Comparison of ENCODE assay signal across 14 cellular contexts in genomic region chr11:8531312-8531711, GRCh38.
DNase-seq lines count a peak whose midpoint lies in the region; ATAC-seq and TF ChIP-seq lines count a peak whose summit lies in the region.
"Had no signal": no experiment of that assay in that cellular context is flagged by ENCODE, and none has a peak within 500 bp of the region (broad histone marks: within the 10 kb centered on the region; RNA-seq: fewer than 3 reads in every experiment).

No MANE protein-coding gene starts in this region.

- intact Hi-C loops in A673 (cut with micrococcal nuclease; ENCODE audit: unreplicated experiment): no loop called here
- intact Hi-C loops in dorsolateral prefrontal cortex (cut with DNase I): no loop called here

- H3K36me3 ChIP-seq in A673 (ENCODE audit: insufficient read depth, low read length, poor library complexity, severe bottlenecking): no peaks in the 10 kb centered on the region
- no peaks in the 10 kb centered on the region for H3K36me3 ChIP-seq in KMS-11 (ENCODE audit: insufficient read depth)
- H3K36me3 ChIP-seq: sigmoid colon had no signal

- H3K4me1 ChIP-seq in A673 (ENCODE audit: insufficient read depth, low read length, poor library complexity, severe bottlenecking) (no peaks in the 10 kb centered on the region), KMS-11 (ENCODE audit: low read depth, poor library complexity, severe bottlenecking) (peaks cover 82% of the 10 kb centered on the region)

- DNase-seq in A673 (ENCODE audit: low spot score) (peak; percentile 43), NCI-H446 treated with DMSO at 0.1 percent for 48 hours (lab: John Stamatoyannopoulos, UW) (peak; percentile 72), fibroblast of villous mesenchyme (ENCODE audit: low read depth) (peak; percentile 16), dorsolateral prefrontal cortex (no peak)
- DNase-seq in stimulated activated CD4-positive, alpha-beta T cell treated with anti-CD3 and anti-CD28 coated beads, Interleukin-15, amount 100 ng/mL, for 24 hours: no peak
- DNase-seq: effector CD4-positive, alpha-beta T cell; hippocampal formation; MM.1S; sigmoid colon; T-cell had no signal

- peak overlapping the region; percentile 67 for H3K4me2 ChIP-seq in KMS-11

- no peaks in the 10 kb centered on the region for H3K9me3 ChIP-seq in A673 (ENCODE audit: low read depth, low read length, poor library complexity, severe bottlenecking)
- H3K9me3 ChIP-seq: sigmoid colon had no signal

- CTCF ChIA-PET in A673 (lab: Charles Lee): no interaction called here

- no peak overlapping the region for H2AFZ ChIP-seq in KMS-11 (ENCODE audit: low read depth)

- BruUV-seq in A673 (replicated peaks; lab: Mats Ljungman, UMichigan): no TSS peak

- no peaks in the 10 kb centered on the region for H4K20me1 ChIP-seq in KMS-11 (ENCODE audit: insufficient read depth)

- peaks cover 35% of the 10 kb centered on the region for H3K27me3 ChIP-seq in A673 (replicated peaks; ENCODE audit: insufficient read depth, low read depth, low read length, poor library complexity)
- H3K27me3 ChIP-seq in KMS-11 (ENCODE audit: insufficient read depth, low read depth): no peaks in the 10 kb centered on the region
- H3K27me3 ChIP-seq in dorsolateral prefrontal cortex: no peaks in the 10 kb centered on the region
- H3K27me3 ChIP-seq: sigmoid colon had no signal

- no peak overlapping the region for H3K9ac ChIP-seq in KMS-11

- no peak overlapping the region for H3K27ac ChIP-seq in A673 (ENCODE audit: low read depth, low read length, poor library complexity, severe bottlenecking)
- H3K27ac ChIP-seq in KMS-11: peak overlapping the region; percentile 53
- no peak overlapping the region for H3K27ac ChIP-seq in dorsolateral prefrontal cortex
- H3K27ac ChIP-seq: sigmoid colon had no signal

- ATAC-seq in HG03097 (IDR thresholded peaks at IDR 0.05; ENCODE audit: low FRiP score, unreplicated experiment) (no peak), HG03159 (IDR thresholded peaks at IDR 0.05; ENCODE audit: unreplicated experiment) (no peak)
- ATAC-seq: HCT116, T-cell had no signal

- H3K79me2 ChIP-seq in KMS-11 (ENCODE audit: insufficient read depth, low read depth): no peaks in the 10 kb centered on the region; the same call in 1 of the 2 replicates

- POLR2A ChIA-PET in A673 (lab: Charles Lee; ENCODE audit: low non-redundant PET): interaction anchor here (0.5 kb wide), 1 partner anchor 587 kb away, joined by 4 read pairs; no protein-coding TSS in a partner anchor

- TF ChIP-seq CTCF in A673 (conservative IDR thresholded peaks at IDR 0.05; ENCODE audit: low read depth, low read length) (no peak), KMS-11 (conservative IDR thresholded peaks at IDR 0.05; ENCODE audit: low read depth, low read length) (no peak), fibroblast of villous mesenchyme (IDR thresholded peaks at IDR 0.05; ENCODE audit: insufficient read depth, low read depth, low read length) (no peak), dorsolateral prefrontal cortex (IDR thresholded peaks at IDR 0.05 in 54 of 56, conservative IDR thresholded peaks at IDR 0.05 in 2 of 56; ENCODE audit: low read depth in 1 of 56, partially characterized antibody in 56 of 56) (no peak)

- H3K4me3 ChIP-seq in A673 (ENCODE audit: low read depth, low read length, poor library complexity, severe bottlenecking) (no peak overlapping the region), KMS-11 (IDR thresholded peaks at IDR 0.05; ENCODE audit: insufficient read depth, low read depth, low read length) (no peak overlapping the region), fibroblast of villous mesenchyme (ENCODE audit: low read depth, low read length) (no peak overlapping the region), dorsolateral prefrontal cortex (no peak overlapping the region)
- H3K4me3 ChIP-seq: sigmoid colon had no signal

Comparison
In these comparisons a context has a peak if more than half of its experiments do, and no peak if none do; other contexts are left out.
1. DNase-seq: peak in A673 (single experiment), NCI-H446 treated with DMSO at 0.1 percent for 48 hours (single experiment) and fibroblast of villous mesenchyme (single experiment); none in stimulated activated CD4-positive, alpha-beta T cell treated with anti-CD3 and anti-CD28 coated beads, Interleukin-15, amount 100 ng/mL, for 24 hours (single experiment) and dorsolateral prefrontal cortex (0 of 10).